ENCODE assay signal across 8 cellular contexts in the genomic region with DNA sequence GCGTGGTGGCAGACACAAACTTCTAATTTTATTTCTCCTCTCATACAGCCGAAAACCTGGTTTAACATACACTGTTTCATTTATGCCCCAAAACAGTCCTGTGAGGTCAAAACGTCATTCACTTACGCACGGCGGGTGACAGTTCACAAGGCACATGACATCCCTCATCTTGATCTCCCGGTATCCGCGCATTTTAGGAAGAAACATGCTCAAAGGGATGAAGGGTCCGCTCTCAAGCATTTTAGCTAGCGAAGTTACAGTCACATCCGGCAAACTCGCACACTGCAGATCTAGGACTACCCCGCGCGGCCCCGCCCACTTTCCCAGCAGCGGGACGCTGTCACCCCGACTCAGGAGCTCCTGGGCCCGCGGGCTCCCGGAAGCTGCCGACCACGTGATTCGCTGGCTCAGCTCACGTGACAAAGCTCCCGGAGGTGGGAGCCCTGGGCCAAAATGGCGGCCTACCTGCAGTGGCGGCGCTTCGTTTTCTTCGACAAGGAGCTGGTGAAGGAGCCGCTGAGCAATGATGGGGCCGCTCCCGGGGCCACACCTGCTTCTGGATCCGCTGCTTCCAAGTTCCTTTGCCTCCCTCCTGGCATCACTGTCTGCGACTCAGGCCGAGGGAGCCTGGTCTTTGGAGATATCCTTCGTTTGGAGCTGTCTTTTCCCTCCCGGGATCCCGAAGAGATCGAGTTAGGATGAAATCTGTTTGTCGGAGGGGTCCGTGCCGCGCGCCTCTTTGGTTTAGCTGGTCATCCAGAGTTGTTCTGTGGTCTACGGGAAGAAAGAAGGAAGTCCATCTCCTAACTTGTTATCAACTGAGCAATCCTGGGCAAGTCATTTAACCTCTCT. TPM values are rescaled to one million over a fixed set of nuclear protein-coding genes. Genes with fewer than 3 reads are reported as not detected.
DNase-seq lines count a peak whose midpoint lies in the region; ATAC-seq, FAIRE-seq and TF ChIP-seq lines count a peak whose summit lies in the region.

TSS of gene VPS11 (plus strand) at position 448 of the 852 bp plus-strand sequence. CDS start at position 454, 6 bp downstream.

- dilution Hi-C loops in keratinocyte (cut with MboI; ENCODE audit: extremely low pct_ligation_motif_present, low sequenced_read_pairs) = no loop called here

- peaks cover 5 to 8% of the 10 kb centered on the region in 2 experiments for H3K36me3 ChIP-seq in keratinocyte (ENCODE audit: control insufficient read depth in 2 of 2, extremely low read depth in 1 of 2, insufficient read depth in 2 of 2, low read length in 2 of 2)

- TF ChIP-seq CTCF in AG09319 (IDR thresholded peaks at IDR 0.05; ENCODE audit: low read depth, low read length) (no peak), keratinocyte (optimal IDR thresholded peaks at IDR 0.05 in 1 of 3, IDR thresholded peaks at IDR 0.05 in 1 of 3, conservative IDR thresholded peaks at IDR 0.05 in 1 of 3; ENCODE audit: extremely low read depth in 1 of 3, insufficient read depth in 2 of 3, low read length in 3 of 3) (no peak)

- H3K27me3 ChIP-seq in keratinocyte (ENCODE audit: control insufficient read depth, extremely low read depth, insufficient read depth, low read length) = no peaks in the 10 kb centered on the region

- no peaks in the 10 kb centered on the region for H3K9me3 ChIP-seq in keratinocyte (ENCODE audit: control insufficient read depth, low read depth, low read length)

- H3K4me2 ChIP-seq in keratinocyte (ENCODE audit: control insufficient read depth, extremely low read depth, insufficient read depth, low read depth, low read length) = peak within 1 kb of the TSS; percentile 98

- peak; percentile 94 for ATAC-seq in GM19025 (IDR thresholded peaks at IDR 0.05; ENCODE audit: low read depth, unreplicated experiment)
- ATAC-seq in HG03342 (IDR thresholded peaks at IDR 0.05; ENCODE audit: unreplicated experiment) = peak; percentile 91

- H3K79me2 ChIP-seq in keratinocyte (ENCODE audit: control insufficient read depth, insufficient read depth, low read length) = peaks cover 17% of the 10 kb centered on the region

- peaks cover 5% of the 10 kb centered on the region for H3K4me1 ChIP-seq in keratinocyte (ENCODE audit: control insufficient read depth, extremely low read depth, insufficient read depth, low read length)

- peak within 1 kb of the TSS; percentile 85 to 99 (median 98) for H3K4me3 ChIP-seq in keratinocyte (ENCODE audit: control insufficient read depth in 2 of 3, extremely low read depth in 1 of 3, insufficient read depth in 2 of 3, low read depth in 1 of 3, low read length in 3 of 3)

- DNase-seq in AG09319 (ENCODE audit: extremely low read depth, low read depth) = peak; percentile 87
- DNase-seq in NCI-H460 (ENCODE audit: extremely low read depth, low read depth) = peak; percentile 88
- DNase-seq in activated CD4-positive, CD25-positive, alpha-beta regulatory T cell treated with anti-CD3 and anti-CD28 coated beads, Interleukin-2, amount 50 U/mL, for 72 hours = peak; percentile 97
- peak; percentile 68 to 78 for DNase-seq in cerebellar nuclear complex (lab: John Stamatoyannopoulos, UW)
- DNase-seq in keratinocyte (ENCODE audit: low read depth, low spot score) = peak; percentile 73
- DNase-seq in stimulated activated CD4-positive, alpha-beta T cell treated with anti-CD3 and anti-CD28 coated beads, Interleukin-15, amount 100 ng/mL, for 1 hour (ENCODE audit: low read depth in 1 of 2, low spot score in 1 of 2) = peak; percentile 94 to 96

- peak within 1 kb of the TSS; percentile 85 for H3K27ac ChIP-seq in keratinocyte (ENCODE audit: control insufficient read depth, insufficient read depth, low read length)

- H2AFZ ChIP-seq in keratinocyte (ENCODE audit: control insufficient read depth, low read length) = peak within 1 kb of the TSS; percentile 99

- peak; percentile 48 for FAIRE-seq in keratinocyte (lab: Jason Lieb, UNC)

- H3K9ac ChIP-seq in keratinocyte (ENCODE audit: control insufficient read depth, extremely low read depth, insufficient read depth, low read length) = peak within 1 kb of the TSS; percentile 96

- H4K20me1 ChIP-seq in keratinocyte (ENCODE audit: control insufficient read depth, extremely low read depth, insufficient read depth, low read length) = no peaks in the 10 kb centered on the region

- no peaks in the 10 kb centered on the region for H3K9me1 ChIP-seq in keratinocyte (ENCODE audit: control insufficient read depth, extremely low read depth, insufficient read depth, low read length)

RNA-seq across cellular contexts. Expression of gene VPS11, which starts in this region (rescaled TPM):
- 8.9 and 11.1 TPM in 2 replicates for total RNA-seq in NCI-H460 (2014; rRNA removed; shearing (Covaris generic))
- polyA plus RNA-seq in NCI-H460 (2014; cell fraction: nucleus; rRNA removed) = 13.1 and 14.5 TPM in 2 replicates
- 9.0 to 18.9 TPM (median 12.1 TPM) in 3 replicates for polyA plus RNA-seq in keratinocyte
- 21.7 TPM for polyA plus RNA-seq in keratinocyte (2011; ENCODE audit: low read depth)
- polyA plus RNA-seq in keratinocyte (2011; cell fraction: cytosol; rRNA removed) = 9.2 and 12.5 TPM in 2 replicates
- 22.8 and 28.2 TPM in 2 replicates for polyA plus RNA-seq in keratinocyte (2011; cell fraction: nucleus; rRNA removed)
- 18.6 and 44.7 TPM in 2 replicates for polyA plus RNA-seq in keratinocyte (2012; ENCODE audit: low replicate concordance)
- polyA minus RNA-seq in keratinocyte = 24.4 to 37.2 TPM (median 29.3 TPM) in 3 replicates
- 13.2 TPM for polyA minus RNA-seq in keratinocyte (2011; cell fraction: cytosol; rRNA and poly(A)+ RNA removed)
- polyA minus RNA-seq in keratinocyte (2011; cell fraction: nucleus; rRNA and poly(A)+ RNA removed) = 11.3 and 15.9 TPM in 2 replicates

Comparison
In these comparisons a context has a peak if more than half of its experiments do, and no peak if none do; other contexts are left out.
1. Peak in every context shown above with its lines: DNase-seq, ATAC-seq, H3K4me3 ChIP-seq and H3K27ac ChIP-seq.